In the genomic region with DNA sequence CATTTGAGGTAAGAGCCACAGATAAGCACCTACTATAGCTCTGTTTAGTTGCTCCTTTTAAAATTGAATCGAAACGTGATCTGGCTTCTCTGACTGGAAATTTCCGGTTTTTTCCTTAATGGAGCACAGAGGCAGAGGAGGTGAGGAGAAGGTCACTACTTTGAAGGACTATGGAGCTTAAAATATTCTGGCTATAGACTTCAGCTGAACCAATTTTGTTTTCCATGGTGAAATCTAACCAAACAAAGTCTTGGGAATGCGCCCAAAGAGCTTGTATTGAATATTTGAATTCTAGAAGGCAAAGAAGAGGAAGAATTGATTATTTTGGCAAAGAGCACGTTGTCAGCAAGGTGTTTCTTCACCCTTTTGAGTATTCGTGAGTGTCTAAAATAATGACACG, we compare ENCODE assay signal across 22 cellular contexts.
"Had no signal": no experiment of that assay in that cellular context is flagged by ENCODE, and none has a peak within 500 bp of the region (broad histone marks: within the 10 kb centered on the region; RNA-seq: fewer than 3 reads in every experiment).

No MANE protein-coding gene starts in this region.

- H2AFZ ChIP-seq: hepatocyte had no signal

- H3K79me2 ChIP-seq: hepatocyte had no signal

- H3K36me3 ChIP-seq: esophagus muscularis mucosa, gastrocnemius medialis, left lung, lower lobe of right lung had no signal

- H3K27ac ChIP-seq: coronary artery, dorsolateral prefrontal cortex, esophagus muscularis mucosa, gastrocnemius medialis, hepatocyte, left lung, lower lobe of right lung had no signal

- H3K27me3 ChIP-seq: dorsolateral prefrontal cortex, esophagus muscularis mucosa, gastrocnemius medialis, hepatocyte, left lung had no signal

- H3K4me1 Mint-ChIP-seq: naive thymus-derived CD4-positive, alpha-beta T cell had no signal

- H3K4me1 ChIP-seq: gastrocnemius medialis, left lung, lower lobe of right lung had no signal

- H3K27ac Mint-ChIP-seq: naive thymus-derived CD4-positive, alpha-beta T cell had no signal

- FAIRE-seq: colon, endothelial cell of umbilical vein, islet of Langerhans had no signal

- DNase-seq: dermis blood vessel endothelial cell; dorsolateral prefrontal cortex; effector CD4-positive, alpha-beta T cell; effector memory CD4-positive, alpha-beta T cell; foreskin fibroblast; foreskin melanocyte; gastrocnemius medialis; glutamatergic neuron; head of caudate nucleus; left cardiac atrium; left lung; left ventricle myocardium superior; lower lobe of right lung; mesenchymal stem cell; midbrain; naive thymus-derived CD4-positive, alpha-beta T cell had no signal

- H3K9me3 ChIP-seq: esophagus muscularis mucosa, gastrocnemius medialis, lower lobe of right lung had no signal

- H3K27me3 Mint-ChIP-seq: naive thymus-derived CD4-positive, alpha-beta T cell had no signal

- ATAC-seq: gastrocnemius medialis; left cardiac atrium; left lung; left ventricle myocardium superior; lower lobe of right lung; naive thymus-derived CD4-positive, alpha-beta T cell had no signal

- H3K36me3 Mint-ChIP-seq: naive thymus-derived CD4-positive, alpha-beta T cell had no signal

- H3K4me3 ChIP-seq: coronary artery, dorsolateral prefrontal cortex, esophagus muscularis mucosa, gastrocnemius medialis, hepatocyte, left lung, lower lobe of right lung had no signal

- H3K4me2 ChIP-seq: hepatocyte had no signal

- H3K4me3 Mint-ChIP-seq: naive thymus-derived CD4-positive, alpha-beta T cell had no signal
